ENCODE assay signal across 8 cellular contexts in the genomic region with DNA sequence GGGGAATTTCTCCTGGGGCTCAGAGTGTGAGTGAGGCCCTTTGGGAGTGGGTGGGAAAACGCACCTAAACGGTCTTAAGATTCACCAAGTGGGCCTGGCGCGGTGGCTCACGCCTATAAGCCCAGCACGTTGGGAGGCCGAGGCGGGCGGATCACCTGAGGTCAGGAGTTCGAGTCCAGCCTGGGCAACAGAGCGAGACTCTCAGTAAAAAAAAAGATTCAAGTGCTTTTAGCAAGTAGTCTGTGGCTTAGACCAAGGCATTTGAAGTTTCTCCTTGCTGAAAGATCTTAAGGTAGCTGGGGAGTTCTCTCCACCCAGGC. TPM values are rescaled to one million over a fixed set of nuclear protein-coding genes. Genes with fewer than 3 reads are reported as not detected.
DNase-seq lines count a peak whose midpoint lies in the region; ATAC-seq, FAIRE-seq and TF ChIP-seq lines count a peak whose summit lies in the region.

No MANE protein-coding gene starts in this region.

- peaks cover 61% of the 10 kb centered on the region for H3K36me3 Mint-ChIP-seq in T-helper 2 cell treated with Interferon-gamma antibody and Interleukin-4, amounts not matched to agents 5 μg/mL and 100 μg/mL, for 36 hours (ENCODE audit: low read depth)
- H3K36me3 Mint-ChIP-seq in activated naive CD8-positive, alpha-beta T cell treated with anti-CD3 and anti-CD28 coated beads, Interleukin-2, amount 10 ng/mL, durations not matched to agents 7 days and 5 days, result peaks cover 40% of the 10 kb centered on the region

- peak overlapping the region in 1 of 2 donors; percentile 94 for H3K9ac ChIP-seq in kidney (ENCODE audit: low read length in 2 of 2)

- no peaks in the 10 kb centered on the region for H3K9me3 ChIP-seq in kidney (ENCODE audit: control insufficient read depth in 1 of 2, low read length in 2 of 2)

- H3K4me3 Mint-ChIP-seq in T-helper 2 cell treated with Interferon-gamma antibody and Interleukin-4, amounts not matched to agents 5 μg/mL and 100 μg/mL, for 36 hours, result peak overlapping the region; percentile 94
- peak overlapping the region; percentile 91 for H3K4me3 Mint-ChIP-seq in activated naive CD8-positive, alpha-beta T cell treated with anti-CD3 and anti-CD28 coated beads, Interleukin-2, amount 10 ng/mL, durations not matched to agents 7 days and 5 days

- no peak for TF ChIP-seq CTCF in kidney (IDR thresholded peaks at IDR 0.05; ENCODE audit: borderline replicate concordance, extremely low read depth, insufficient read depth)

- no peak overlapping the region for H3K27ac ChIP-seq in kidney (ENCODE audit: low read depth in 2 of 2, low read length in 2 of 2)
- H3K27ac ChIP-seq in substantia nigra (ENCODE audit: low read depth, low read length, poor library complexity, severe bottlenecking), result peak overlapping the region; percentile 95

- peaks cover 7 to 20% of the 10 kb centered on the region in 2 donors for H3K36me3 ChIP-seq in kidney (ENCODE audit: control insufficient read depth in 1 of 2, insufficient read depth in 2 of 2, low read length in 2 of 2)

- no peaks in the 10 kb centered on the region for H3K27me3 Mint-ChIP-seq in T-helper 2 cell treated with Interferon-gamma antibody and Interleukin-4, amounts not matched to agents 5 μg/mL and 100 μg/mL, for 36 hours (ENCODE audit: low read depth)
- no peaks in the 10 kb centered on the region for H3K27me3 Mint-ChIP-seq in activated naive CD8-positive, alpha-beta T cell treated with anti-CD3 and anti-CD28 coated beads, Interleukin-2, amount 10 ng/mL, durations not matched to agents 7 days and 5 days

- H3K4me1 ChIP-seq in kidney (ENCODE audit: control insufficient read depth in 1 of 2, insufficient read depth in 1 of 2, low read depth in 1 of 2, low read length in 2 of 2), result peaks cover 6% of the 10 kb centered on the region in 2 donors

- POLR2A ChIA-PET in activated naive CD8-positive, alpha-beta T cell treated with anti-CD3 and anti-CD28 coated beads, Interleukin-2, amount 10 ng/mL, durations not matched to agents 7 days and 5 days (lab: Charles Lee), result interaction anchor here (0.8 to 4.9 kb wide), 20 partner anchors 9 to 910 kb away, joined by 3 to 65 read pairs (median 17); a partner anchor contains a TSS

- no peak for DNase-seq in T-helper 2 cell treated with Interferon-gamma antibody and Interleukin-4, amounts not matched to agents 5 μg/mL and 100 μg/mL, for 36 hours (ENCODE audit: low spot score)
- no peak for DNase-seq in T-helper 2 cell
- DNase-seq in activated naive CD8-positive, alpha-beta T cell treated with anti-CD3 and anti-CD28 coated beads, Interleukin-2, amount 10 ng/mL, durations not matched to agents 7 days and 5 days, result no peak
- no peak for DNase-seq in kidney
- DNase-seq in substantia nigra (lab: John Stamatoyannopoulos, UW), result no peak
- no peak for DNase-seq in T-helper 9 cell
- DNase-seq in cortex of kidney (lab: John Stamatoyannopoulos, UW), result no peak
- DNase-seq in dermis blood vessel endothelial cell, result no peak

- no peak for FAIRE-seq in kidney (lab: Jason Lieb, UNC)

- H3K4me3 ChIP-seq in kidney (ENCODE audit: low read length in 2 of 2), result peak overlapping the region; percentile 84 to 97

- peak overlapping the region; percentile 94 for H3K27ac Mint-ChIP-seq in T-helper 2 cell treated with Interferon-gamma antibody and Interleukin-4, amounts not matched to agents 5 μg/mL and 100 μg/mL, for 36 hours
- H3K27ac Mint-ChIP-seq in activated naive CD8-positive, alpha-beta T cell treated with anti-CD3 and anti-CD28 coated beads, Interleukin-2, amount 10 ng/mL, durations not matched to agents 7 days and 5 days, result peak overlapping the region; percentile 90

- intact Hi-C loops in kidney (cut with DNase I), result no loop called here

- ATAC-seq in activated naive CD8-positive, alpha-beta T cell treated with anti-CD3 and anti-CD28 coated beads, Interleukin-2, amount 10 ng/mL, durations not matched to agents 7 days and 5 days (ENCODE audit: low read depth), result no peak

- H3K9me3 Mint-ChIP-seq in T-helper 2 cell treated with Interferon-gamma antibody and Interleukin-4, amounts not matched to agents 5 μg/mL and 100 μg/mL, for 36 hours, result no peaks in the 10 kb centered on the region
- H3K9me3 Mint-ChIP-seq in activated naive CD8-positive, alpha-beta T cell treated with anti-CD3 and anti-CD28 coated beads, Interleukin-2, amount 10 ng/mL, durations not matched to agents 7 days and 5 days, result no peaks in the 10 kb centered on the region

- peaks cover 31% of the 10 kb centered on the region for H3K4me1 Mint-ChIP-seq in T-helper 2 cell treated with Interferon-gamma antibody and Interleukin-4, amounts not matched to agents 5 μg/mL and 100 μg/mL, for 36 hours (ENCODE audit: low read depth)
- H3K4me1 Mint-ChIP-seq in activated naive CD8-positive, alpha-beta T cell treated with anti-CD3 and anti-CD28 coated beads, Interleukin-2, amount 10 ng/mL, durations not matched to agents 7 days and 5 days, result peaks cover 24% of the 10 kb centered on the region

RNA-seq across cellular contexts. Expression of a gene that starts 1.4 kb away (rescaled TPM):
- 1,000 to 10,000 TPM; 1,522 to 1,548 TPM for total RNA-seq in activated naive CD8-positive, alpha-beta T cell treated with anti-CD3 and anti-CD28 coated beads, Interleukin-2, amount 10 ng/mL, durations not matched to agents 7 days and 5 days
- 1,449 TPM for total RNA-seq in kidney
- 1,538 TPM for polyA plus RNA-seq in kidney (ENCODE audit: insufficient read depth, low read depth, low replicate concordance)
- 1,197 and 2,124 TPM in 2 replicates for total RNA-seq in dermis blood vessel endothelial cell

RNA-seq across cellular contexts. Expression of a gene that starts 11.3 kb away (rescaled TPM):
- 1 to 10 TPM; 1.3 to 1.6 TPM for total RNA-seq in activated naive CD8-positive, alpha-beta T cell treated with anti-CD3 and anti-CD28 coated beads, Interleukin-2, amount 10 ng/mL, durations not matched to agents 7 days and 5 days
- 0.50 TPM for total RNA-seq in kidney
- polyA plus RNA-seq in kidney (ENCODE audit: insufficient read depth, low read depth, low replicate concordance), result 0.37 TPM
- total RNA-seq in dermis blood vessel endothelial cell, result not detected in 2 replicates

RNA-seq across cellular contexts. Expression of a gene that starts 23.5 kb away (rescaled TPM):
- total RNA-seq in activated naive CD8-positive, alpha-beta T cell treated with anti-CD3 and anti-CD28 coated beads, Interleukin-2, amount 10 ng/mL, durations not matched to agents 7 days and 5 days, result 10 to 100 TPM; 68.8 to 70.7 TPM
- total RNA-seq in kidney (24.3 TPM), dermis blood vessel endothelial cell (18.8 and 43.1 TPM in 2 replicates)
- polyA plus RNA-seq in kidney (ENCODE audit: insufficient read depth, low read depth, low replicate concordance), result 4.4 TPM

RNA-seq across cellular contexts. Expression of a gene that starts 30.4 kb away (rescaled TPM):
- total RNA-seq in activated naive CD8-positive, alpha-beta T cell treated with anti-CD3 and anti-CD28 coated beads, Interleukin-2, amount 10 ng/mL, durations not matched to agents 7 days and 5 days, result under 1 TPM; 0.43 to 0.97 TPM
- total RNA-seq in kidney, result 1.2 TPM
- not detected for polyA plus RNA-seq in kidney (ENCODE audit: insufficient read depth, low read depth, low replicate concordance)
- total RNA-seq in dermis blood vessel endothelial cell, result 0.14 TPM in 1 of 2 replicates, not detected in the other

RNA-seq across cellular contexts. Expression of a gene that starts 31.6 kb away (rescaled TPM):
- 1 to 10 TPM; 5.2 to 5.6 TPM for total RNA-seq in activated naive CD8-positive, alpha-beta T cell treated with anti-CD3 and anti-CD28 coated beads, Interleukin-2, amount 10 ng/mL, durations not matched to agents 7 days and 5 days
- total RNA-seq in kidney (16.5 TPM), dermis blood vessel endothelial cell (7.0 and 8.5 TPM in 2 replicates)
- polyA plus RNA-seq in kidney (ENCODE audit: insufficient read depth, low read depth, low replicate concordance), result 3.2 TPM
